Comparison of ENCODE assay signal across 13 cellular contexts in genomic region chr13:112750570-112750969, GRCh38.
A peak's percentile ranks its signal among the peaks of the same experiment; 100 is the strongest.
DNase-seq lines count a peak whose midpoint lies in the region.
"Had no signal": no experiment of that assay in that cellular context is flagged by ENCODE, and none has a peak within 500 bp of the region (broad histone marks: within the 10 kb centered on the region; RNA-seq: fewer than 3 reads in every experiment).

No MANE protein-coding gene starts in this region.

- DNase-seq in caudate nucleus (lab: John Stamatoyannopoulos, UW) (no peak), pons (ENCODE audit: low spot score) (peak; percentile 82), NCI-H2029 (lab: John Stamatoyannopoulos, UW) (no peak), T-helper 1 cell (no peak), DMS114 treated with DMSO at 0.1 percent for 48 hours (lab: John Stamatoyannopoulos, UW; ENCODE audit: unreplicated experiment) (no peak)
- DNase-seq: C1 segment of cervical spinal cord; Calu3; CD4-positive, alpha-beta T cell; DMS 273 treated with DMSO at 0.1 percent for 48 hours; DMS79; H7 had no signal

- H3K27me3 ChIP-seq in layer of hippocampus (ENCODE audit: control insufficient read depth, insufficient read depth, low read length): no peaks in the 10 kb centered on the region

- H3K27ac ChIP-seq in caudate nucleus (ENCODE audit: low read depth, low read length) (peak overlapping the region; percentile 74), layer of hippocampus (ENCODE audit: low read depth, low read length) (peak overlapping the region; percentile 69), temporal lobe (ENCODE audit: low read depth, low read length) (peak overlapping the region; percentile 96)
